In the genomic region with DNA sequence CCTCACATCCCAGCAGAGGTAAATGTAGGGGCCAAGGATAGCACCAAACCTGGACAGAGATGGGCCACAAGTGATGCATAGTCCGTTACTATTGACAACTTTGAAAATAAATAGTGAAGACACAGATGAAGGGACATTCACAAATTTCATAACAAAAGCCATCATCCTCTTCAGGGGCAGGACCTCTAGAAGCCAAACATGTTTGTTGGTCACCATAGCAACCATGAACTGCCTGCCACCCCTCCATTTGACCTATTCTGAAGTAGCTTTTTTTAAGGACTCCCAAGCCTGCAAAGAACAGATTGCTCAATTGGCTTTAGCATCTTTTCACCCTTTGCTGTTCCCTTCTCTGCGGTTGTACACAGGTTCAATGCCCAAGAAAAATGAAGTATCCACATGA, we compare ENCODE assay signal across 12 cellular contexts. TPM values are rescaled to one million over a fixed set of nuclear protein-coding genes. Genes with fewer than 3 reads are reported as not detected.
DNase-seq lines count a peak whose midpoint lies in the region; ATAC-seq and TF ChIP-seq lines count a peak whose summit lies in the region.
"Had no signal": no experiment of that assay in that cellular context is flagged by ENCODE, and none has a peak within 500 bp of the region (broad histone marks: within the 10 kb centered on the region; RNA-seq: fewer than 3 reads in every experiment).

No MANE protein-coding gene starts in this region.

- CTCF ChIA-PET in CD4-positive, alpha-beta T cell (lab: Charles Lee), result no interaction called here
- CTCF ChIA-PET in T-cell (lab: Charles Lee), result no interaction called here

- peak overlapping the region; percentile 68 for H3K27ac Mint-ChIP-seq in CD4-positive, alpha-beta T cell
- H3K27ac Mint-ChIP-seq in T-cell, result peak overlapping the region; percentile 89 to 91
- H3K27ac Mint-ChIP-seq: dendritic cell treated with granulocyte-macrophage colony-stimulating factor and Interleukin-4, amounts not matched to agents 40 ng/mL and 50 ng/mL, for 4 days; nephron progenitor cell had no signal

- no peak for ATAC-seq in CD4-positive, alpha-beta T cell (ENCODE audit: poor library complexity)
- ATAC-seq in T-cell (replicated peaks in 1 of 4), result no peak
- no peak for ATAC-seq in HG02759 (IDR thresholded peaks at IDR 0.05; ENCODE audit: unreplicated experiment)
- ATAC-seq in HG03432 (IDR thresholded peaks at IDR 0.05; ENCODE audit: unreplicated experiment), result no peak

- DNase-seq in AG20443 (ENCODE audit: low spot score) (peak; percentile 30), T-cell (peak in 9 of 34 experiments; percentile 8 to 50 (median 20)), iris pigment epithelial cell (ENCODE audit: low read depth) (peak; percentile 26), dedifferentiated amniotic fluid mesenchymal stem cell (ENCODE audit: extremely low spot score) (no peak)
- DNase-seq in CD4-positive, alpha-beta T cell, result no peak
- DNase-seq: activated CD8-positive, alpha-beta memory T cell treated with anti-CD3 and anti-CD28 coated beads, Interleukin-2, amount 50 U/mL, for 48 hours; Calu3; NCI-H345; nephron progenitor cell had no signal

- POLR2A ChIA-PET in CD4-positive, alpha-beta T cell (lab: Charles Lee), result no interaction called here
- POLR2A ChIA-PET in T-cell (lab: Charles Lee), result no interaction called here

- H3K27ac ChIP-seq in CD4-positive, alpha-beta T cell (ENCODE audit: low read depth, low read length), result no peak overlapping the region

- no peaks in the 10 kb centered on the region for H3K27me3 Mint-ChIP-seq in CD4-positive, alpha-beta T cell
- H3K27me3 Mint-ChIP-seq in T-cell, result no peaks in the 10 kb centered on the region
- H3K27me3 Mint-ChIP-seq: dendritic cell treated with granulocyte-macrophage colony-stimulating factor and Interleukin-4, amounts not matched to agents 40 ng/mL and 50 ng/mL, for 4 days had no signal

- TF ChIP-seq CTCF in CD4-positive, alpha-beta T cell (IDR thresholded peaks at IDR 0.05), result no peak

- H3K9me3 Mint-ChIP-seq in CD4-positive, alpha-beta T cell, result no peaks in the 10 kb centered on the region
- no peaks in the 10 kb centered on the region for H3K9me3 Mint-ChIP-seq in T-cell
- H3K9me3 Mint-ChIP-seq: dendritic cell treated with granulocyte-macrophage colony-stimulating factor and Interleukin-4, amounts not matched to agents 40 ng/mL and 50 ng/mL, for 4 days; nephron progenitor cell had no signal

- intact Hi-C loops in CD4-positive, alpha-beta T cell (cut with DNase I, micrococcal nuclease), result loop anchor here in 1 of 2 experiments (10.0 kb wide), 2 partner anchors 97 to 307 kb away; no protein-coding TSS in a partner anchor

- no peak overlapping the region for H3K4me3 Mint-ChIP-seq in CD4-positive, alpha-beta T cell
- no peak overlapping the region for H3K4me3 Mint-ChIP-seq in T-cell
- H3K4me3 Mint-ChIP-seq: dendritic cell treated with granulocyte-macrophage colony-stimulating factor and Interleukin-4, amounts not matched to agents 40 ng/mL and 50 ng/mL, for 4 days; nephron progenitor cell had no signal

- H3K27me3 ChIP-seq in CD4-positive, alpha-beta T cell (ENCODE audit: control insufficient read depth, insufficient read depth, low read length), result no peaks in the 10 kb centered on the region

- H3K4me1 Mint-ChIP-seq in CD4-positive, alpha-beta T cell (ENCODE audit: low read depth), result peaks cover 83% of the 10 kb centered on the region
- H3K4me1 Mint-ChIP-seq in T-cell, result peaks cover 61 to 85% (median 77%) of the 10 kb centered on the region in 3 donors

- H3K9me3 ChIP-seq in CD4-positive, alpha-beta T cell (ENCODE audit: control insufficient read depth, low read length), result no peaks in the 10 kb centered on the region

- H3K36me3 Mint-ChIP-seq in CD4-positive, alpha-beta T cell (ENCODE audit: low read depth), result no peaks in the 10 kb centered on the region
- H3K36me3 Mint-ChIP-seq in T-cell, result no peaks in the 10 kb centered on the region

RNA-seq across cellular contexts. Expression of gene MDM1, which starts 35.7 kb away (rescaled TPM):
- total RNA-seq in CD4-positive, alpha-beta T cell, result 10 to 100 TPM; 11.0 to 11.6 TPM
- 10 to 100 TPM; 21.1 to 25.7 (median 23.8) TPM for total RNA-seq in T-cell

Comparison
In these comparisons a context has a peak if more than half of its experiments do, and no peak if none do; other contexts are left out.
1. DNase-seq: peak in AG20443 (single experiment) and iris pigment epithelial cell (single experiment); none in CD4-positive, alpha-beta T cell (0 of 10) and dedifferentiated amniotic fluid mesenchymal stem cell (single experiment).